In genomic region chr18:9876523-9876866, GRCh38 we compare ENCODE assay signal across 10 cellular contexts. TPM values are rescaled to one million over a fixed set of nuclear protein-coding genes. Genes with fewer than 3 reads are reported as not detected.
DNase-seq lines count a peak whose midpoint lies in the region; ATAC-seq and TF ChIP-seq lines count a peak whose summit lies in the region.
"Had no signal": no experiment of that assay in that cellular context is flagged by ENCODE, and none has a peak within 500 bp of the region (broad histone marks: within the 10 kb centered on the region; RNA-seq: fewer than 3 reads in every experiment).

No MANE protein-coding gene starts in this region.

- in situ Hi-C loops in gastrocnemius medialis (cut with MboI; ENCODE audit: low sequenced_read_pairs in 4 of 4), result no loop called here

- no peaks in the 10 kb centered on the region for H3K27me3 ChIP-seq in foreskin keratinocyte
- H3K27me3 ChIP-seq in stomach, result no peaks in the 10 kb centered on the region
- H3K27me3 ChIP-seq in gastrocnemius medialis, result no peaks in the 10 kb centered on the region

- peak overlapping the region; percentile 51 for H3K4me3 ChIP-seq in WI38 (ENCODE audit: low read depth, low read length)
- H3K4me3 ChIP-seq in stomach, result peak overlapping the region in 1 of 4 donors; percentile 12
- H3K4me3 ChIP-seq in gastrocnemius medialis, result no peak overlapping the region

- H3K36me3 ChIP-seq in stomach (no peaks in the 10 kb centered on the region), gastrocnemius medialis (no peaks in the 10 kb centered on the region)

- TF ChIP-seq POLR2A in stomach (IDR thresholded peaks at IDR 0.05) (no peak), gastrocnemius medialis (IDR thresholded peaks at IDR 0.05) (no peak)

- no peak for TF ChIP-seq EP300 in stomach (IDR thresholded peaks at IDR 0.05)

- intact Hi-C loops in stomach (cut with DNase I; ENCODE audit: low total_unique reads) (no loop called here), gastrocnemius medialis (cut with DNase I; ENCODE audit: low total_unique reads) (no loop called here)

- peak; percentile 12 for ATAC-seq in HG03432 (IDR thresholded peaks at IDR 0.05; ENCODE audit: unreplicated experiment)
- no peak for ATAC-seq in foreskin keratinocyte
- ATAC-seq in HG03342 (IDR thresholded peaks at IDR 0.05; ENCODE audit: unreplicated experiment), result no peak
- no peak for ATAC-seq in HG03280 (IDR thresholded peaks at IDR 0.05; ENCODE audit: unreplicated experiment)
- no peak for ATAC-seq in gastrocnemius medialis

- H3K27ac ChIP-seq in foreskin keratinocyte (peak overlapping the region; percentile 93), stomach (peak overlapping the region in 4 of 5 donors; percentile 63 to 85 (median 72)), gastrocnemius medialis (no peak overlapping the region)

- TF ChIP-seq CTCF in WI38 (IDR thresholded peaks at IDR 0.05; ENCODE audit: low read depth, low read length) (no peak), foreskin keratinocyte (conservative IDR thresholded peaks at IDR 0.05) (no peak), stomach (IDR thresholded peaks at IDR 0.05) (no peak), gastrocnemius medialis (IDR thresholded peaks at IDR 0.05 in 4 of 5, conservative IDR thresholded peaks at IDR 0.05 in 1 of 5) (no peak)

- H3K9me3 ChIP-seq in stomach (no peaks in the 10 kb centered on the region), gastrocnemius medialis (no peaks in the 10 kb centered on the region)

- H3K4me1 ChIP-seq in foreskin keratinocyte (peaks cover 22% of the 10 kb centered on the region), stomach (peaks cover 0 to 17% (median 10%) of the 10 kb centered on the region in 4 donors), gastrocnemius medialis (peaks cover 0 to 4% of the 10 kb centered on the region in 2 donors)

- DNase-seq in foreskin keratinocyte (no peak), stomach (no peak), gastrocnemius medialis (no peak)
- no peak for DNase-seq in activated CD4-positive, alpha-beta T cell treated with anti-CD3 and anti-CD28 coated beads, Interleukin-2, amount 50 U/mL, for 1 hour
- DNase-seq: NCI-H1436 treated with DMSO at 0.1 percent for 48 hours, NCI-H526 treated with DMSO at 0.1 percent for 48 hours had no signal

- WGBS in stomach, 5 donors, result 72 to 84% (median 73%) methylated on average over 1 of the region's 1 CpG

RNA-seq across cellular contexts. Expression of gene TXNDC2, which starts 9.3 kb away (rescaled TPM):
- total RNA-seq in foreskin keratinocyte, result not detected in 2 replicates
- 0.02 TPM in 1 of 2 replicates, not detected in the other for polyA plus RNA-seq in foreskin keratinocyte
- under 1 TPM in 1 of 5 donors, not detected in 4; 0.18 TPM for total RNA-seq in stomach
- not detected for polyA plus RNA-seq in stomach
- not detected for total RNA-seq in gastrocnemius medialis

RNA-seq across cellular contexts. Expression of gene VAPA, which starts 37.3 kb away (rescaled TPM):
- total RNA-seq in foreskin keratinocyte (247 and 251 TPM in 2 replicates), stomach (100 to 1,000 TPM; 118 to 822 (median 195) TPM), gastrocnemius medialis (100 to 1,000 TPM; 227 to 320 (median 243) TPM)
- polyA plus RNA-seq in foreskin keratinocyte (134 and 162 TPM in 2 replicates), stomach (100 to 1,000 TPM; 113 to 184 (median 135) TPM)

Comparison
In these comparisons a context has a peak if more than half of its experiments do, and no peak if none do; other contexts are left out.
1. H3K27ac ChIP-seq: peak in foreskin keratinocyte (single experiment) and stomach (4 of 5); none in gastrocnemius medialis (0 of 4).